In genomic region chr12:108117163-108117849, GRCh38 we compare ENCODE assay signal across 1 cellular context.
A peak's percentile ranks its signal among the peaks of the same experiment; 100 is the strongest.
TF ChIP-seq lines count a peak whose summit lies in the region.

No MANE protein-coding gene starts in this region.

TF ChIP-seq in K562, 482 proteins besides CTCF, POLR2A, EP300 and RAD21 (continued from another document and continues in another):
- TF ChIP-seq PRDM10 (IDR thresholded peaks at IDR 0.05; ENCODE audit: partially characterized antibody) (peak; percentile 82), SMAD1 (IDR thresholded peaks at IDR 0.05; ENCODE audit: low read depth, low read length, partially characterized antibody) (peak; percentile 94), ZNF668 (CRISPR knock-in tag; IDR thresholded peaks at IDR 0.05) (peak; percentile 92), KLF13 (tag; IDR thresholded peaks at IDR 0.05; ENCODE audit: borderline replicate concordance, low read depth) (peak; percentile 73; the same call in 1 of the 2 replicates), DEAF1 (CRISPR knock-in tag; IDR thresholded peaks at IDR 0.05) (no peak), MEF2D (tag; conservative IDR thresholded peaks at IDR 0.05; ENCODE audit: low read depth) (peak; percentile 73; the same call in 1 of the 2 replicates), ATF1 (CRISPR knock-in tag; IDR thresholded peaks at IDR 0.05) (no peak), ATF1 (tag; IDR thresholded peaks at IDR 0.05) (peak; percentile 74; the same call in 1 of the 2 replicates), NFYB (IDR thresholded peaks at IDR 0.05; ENCODE audit: extremely low read depth, insufficient read length) (peak; percentile 81), TAF1 (IDR thresholded peaks at IDR 0.05; ENCODE audit: control insufficient read depth, extremely low read depth, insufficient read depth, low read length, severe bottlenecking) (peak; percentile 20), ARNT (IDR thresholded peaks at IDR 0.05) (peak; percentile 27 to 79; a peak in 2 of 4 replicates), MGA (IDR thresholded peaks at IDR 0.05) (0 out of 2 replicates have a peak, but pooled peaks have one; percentile 31), ZNF449 (CRISPR knock-in tag; IDR thresholded peaks at IDR 0.05) (peak; percentile 85), DPF2 (IDR thresholded peaks at IDR 0.05) (peak; percentile 21), NCOR1 (IDR thresholded peaks at IDR 0.05) (peak; percentile 23; the same call in 1 of the 2 replicates), ZNF134 (CRISPR knock-in tag; conservative IDR thresholded peaks at IDR 0.05) (peak; percentile 70), GTF2E2 (tag; IDR thresholded peaks at IDR 0.05) (0 out of 2 replicates have a peak, but pooled peaks have one; percentile 42), ZBTB17 (CRISPR knock-in tag; IDR thresholded peaks at IDR 0.05) (0 out of 2 replicates have a peak, but pooled peaks have one; percentile 25), MAFF (IDR thresholded peaks at IDR 0.05; ENCODE audit: low read length) (peak; percentile 9; the same call in 1 of the 2 replicates), POU5F1 (IDR thresholded peaks at IDR 0.05; ENCODE audit: borderline replicate concordance, low read depth, low read length, partially characterized antibody) (no peak), ARID1B (IDR thresholded peaks at IDR 0.05) (0 out of 2 replicates have a peak, but pooled peaks have one; percentile 6), ATF7 (IDR thresholded peaks at IDR 0.05) (peak; percentile 77)
- TF ChIP-seq, protein P1, sequence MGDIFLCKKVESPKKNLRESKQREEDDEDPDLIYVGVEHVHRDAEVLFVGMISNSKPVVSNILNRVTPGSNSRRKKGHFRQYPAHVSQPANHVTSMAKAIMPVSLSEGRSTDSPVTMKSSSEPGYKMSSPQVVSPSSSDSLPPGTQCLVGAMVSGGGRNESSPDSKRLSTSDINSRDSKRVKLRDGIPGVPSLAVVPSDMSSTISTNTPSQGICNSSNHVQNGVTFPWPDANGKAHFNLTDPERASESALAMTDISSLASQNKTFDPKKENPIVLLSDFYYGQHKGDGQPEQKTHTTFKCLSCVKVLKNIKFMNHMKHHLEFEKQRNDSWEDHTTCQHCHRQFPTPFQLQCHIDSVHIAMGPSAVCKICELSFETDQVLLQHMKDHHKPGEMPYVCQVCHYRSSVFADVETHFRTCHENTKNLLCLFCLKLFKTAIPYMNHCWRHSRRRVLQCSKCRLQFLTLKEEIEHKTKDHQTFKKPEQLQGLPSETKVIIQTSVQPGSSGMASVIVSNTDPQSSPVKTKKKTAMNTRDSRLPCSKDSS (IDR thresholded peaks at IDR 0.05; ENCODE audit: low read depth, partially characterized antibody): no peak
- TF ChIP-seq, protein P2, sequence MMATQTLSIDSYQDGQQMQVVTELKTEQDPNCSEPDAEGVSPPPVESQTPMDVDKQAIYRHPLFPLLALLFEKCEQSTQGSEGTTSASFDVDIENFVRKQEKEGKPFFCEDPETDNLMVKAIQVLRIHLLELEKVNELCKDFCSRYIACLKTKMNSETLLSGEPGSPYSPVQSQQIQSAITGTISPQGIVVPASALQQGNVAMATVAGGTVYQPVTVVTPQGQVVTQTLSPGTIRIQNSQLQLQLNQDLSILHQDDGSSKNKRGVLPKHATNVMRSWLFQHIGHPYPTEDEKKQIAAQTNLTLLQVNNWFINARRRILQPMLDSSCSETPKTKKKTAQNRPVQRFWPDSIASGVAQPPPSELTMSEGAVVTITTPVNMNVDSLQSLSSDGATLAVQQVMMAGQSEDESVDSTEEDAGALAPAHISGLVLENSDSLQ (IDR thresholded peaks at IDR 0.05): peak; percentile 59
- TF ChIP-seq, protein P3, sequence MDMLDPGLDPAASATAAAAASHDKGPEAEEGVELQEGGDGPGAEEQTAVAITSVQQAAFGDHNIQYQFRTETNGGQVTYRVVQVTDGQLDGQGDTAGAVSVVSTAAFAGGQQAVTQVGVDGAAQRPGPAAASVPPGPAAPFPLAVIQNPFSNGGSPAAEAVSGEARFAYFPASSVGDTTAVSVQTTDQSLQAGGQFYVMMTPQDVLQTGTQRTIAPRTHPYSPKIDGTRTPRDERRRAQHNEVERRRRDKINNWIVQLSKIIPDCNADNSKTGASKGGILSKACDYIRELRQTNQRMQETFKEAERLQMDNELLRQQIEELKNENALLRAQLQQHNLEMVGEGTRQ (CRISPR knock-in tag; IDR thresholded peaks at IDR 0.05): no peak
- TF ChIP-seq, protein P4, sequence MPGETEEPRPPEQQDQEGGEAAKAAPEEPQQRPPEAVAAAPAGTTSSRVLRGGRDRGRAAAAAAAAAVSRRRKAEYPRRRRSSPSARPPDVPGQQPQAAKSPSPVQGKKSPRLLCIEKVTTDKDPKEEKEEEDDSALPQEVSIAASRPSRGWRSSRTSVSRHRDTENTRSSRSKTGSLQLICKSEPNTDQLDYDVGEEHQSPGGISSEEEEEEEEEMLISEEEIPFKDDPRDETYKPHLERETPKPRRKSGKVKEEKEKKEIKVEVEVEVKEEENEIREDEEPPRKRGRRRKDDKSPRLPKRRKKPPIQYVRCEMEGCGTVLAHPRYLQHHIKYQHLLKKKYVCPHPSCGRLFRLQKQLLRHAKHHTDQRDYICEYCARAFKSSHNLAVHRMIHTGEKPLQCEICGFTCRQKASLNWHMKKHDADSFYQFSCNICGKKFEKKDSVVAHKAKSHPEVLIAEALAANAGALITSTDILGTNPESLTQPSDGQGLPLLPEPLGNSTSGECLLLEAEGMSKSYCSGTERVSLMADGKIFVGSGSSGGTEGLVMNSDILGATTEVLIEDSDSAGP (CRISPR knock-in tag; IDR thresholded peaks at IDR 0.05): no peak
- TF ChIP-seq, protein P5, sequence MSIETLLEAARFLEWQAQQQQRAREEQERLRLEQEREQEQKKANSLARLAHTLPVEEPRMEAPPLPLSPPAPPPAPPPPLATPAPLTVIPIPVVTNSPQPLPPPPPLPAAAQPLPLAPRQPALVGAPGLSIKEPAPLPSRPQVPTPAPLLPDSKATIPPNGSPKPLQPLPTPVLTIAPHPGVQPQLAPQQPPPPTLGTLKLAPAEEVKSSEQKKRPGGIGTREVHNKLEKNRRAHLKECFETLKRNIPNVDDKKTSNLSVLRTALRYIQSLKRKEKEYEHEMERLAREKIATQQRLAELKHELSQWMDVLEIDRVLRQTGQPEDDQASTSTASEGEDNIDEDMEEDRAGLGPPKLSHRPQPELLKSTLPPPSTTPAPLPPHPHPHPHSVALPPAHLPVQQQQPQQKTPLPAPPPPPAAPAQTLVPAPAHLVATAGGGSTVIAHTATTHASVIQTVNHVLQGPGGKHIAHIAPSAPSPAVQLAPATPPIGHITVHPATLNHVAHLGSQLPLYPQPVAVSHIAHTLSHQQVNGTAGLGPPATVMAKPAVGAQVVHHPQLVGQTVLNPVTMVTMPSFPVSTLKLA (conservative IDR thresholded peaks at IDR 0.05): 0 out of 4 replicates have a peak, but pooled peaks of 1 of the 2 experiments have one; percentile 42
